Comparison of ENCODE assay signal across 10 cellular contexts in genomic region chr5:158910782-158911692, GRCh38.
DNase-seq lines count a peak whose midpoint lies in the region; ATAC-seq, FAIRE-seq and TF ChIP-seq lines count a peak whose summit lies in the region.
"Had no signal": no experiment of that assay in that cellular context is flagged by ENCODE, and none has a peak within 500 bp of the region (broad histone marks: within the 10 kb centered on the region; RNA-seq: fewer than 3 reads in every experiment).

No MANE protein-coding gene starts in this region.

- peak; percentile 10 for DNase-seq in hepatic stellate cell (ENCODE audit: low spot score)
- no peak for DNase-seq in DMS114 treated with DMSO at 0.1 percent for 48 hours (lab: John Stamatoyannopoulos, UW; ENCODE audit: unreplicated experiment)
- DNase-seq in pancreas: no peak
- DNase-seq in endothelial cell (ENCODE audit: low spot score): no peak
- no peak for DNase-seq in Right ventricle myocardium inferior (ENCODE audit: missing footprints)
- DNase-seq: NCI-H1436 treated with DMSO at 0.1 percent for 48 hours had no signal

- TF ChIP-seq CTCF in pancreas (IDR thresholded peaks at IDR 0.05) (no peak), endothelial cell (IDR thresholded peaks at IDR 0.05; ENCODE audit: unreplicated experiment) (no peak)

- ATAC-seq in GM18867 (IDR thresholded peaks at IDR 0.05; ENCODE audit: unreplicated experiment): peak; percentile 79
- ATAC-seq in GM21576 (IDR thresholded peaks at IDR 0.05; ENCODE audit: unreplicated experiment): peak; percentile 68
- ATAC-seq in HG03439 (IDR thresholded peaks at IDR 0.05; ENCODE audit: unreplicated experiment): peak; percentile 71
- no peak for ATAC-seq in pancreas
- no peak for ATAC-seq in Right ventricle myocardium inferior

- intact Hi-C loops in pancreas (cut with DNase I): no loop called here
- intact Hi-C loops in Right ventricle myocardium inferior (cut with DNase I): no loop called here

- H3K4me1 ChIP-seq in pancreas: no peaks in the 10 kb centered on the region

- no peak overlapping the region for H3K4me3 Mint-ChIP-seq in endothelial cell (ENCODE audit: unreplicated experiment)
- H3K4me3 Mint-ChIP-seq: activated naive CD8-positive, alpha-beta T cell had no signal

- H3K4me1 Mint-ChIP-seq in endothelial cell (ENCODE audit: unreplicated experiment): peaks cover 6% of the 10 kb centered on the region

- 76 to 85% methylated on average over 6 of the region's 6 CpGs for WGBS in pancreas, 2 donors

- no peak for FAIRE-seq in pancreas (lab: Jason Lieb, UNC)

- H3K27me3 Mint-ChIP-seq in endothelial cell (ENCODE audit: unreplicated experiment): peaks cover 1% of the 10 kb centered on the region

- no peak overlapping the region for H3K4me3 ChIP-seq in pancreas

- no peaks in the 10 kb centered on the region for H3K27me3 ChIP-seq in pancreas

- no peaks in the 10 kb centered on the region for H3K9me3 ChIP-seq in pancreas

- H3K36me3 ChIP-seq in pancreas: no peaks in the 10 kb centered on the region

- no peaks in the 10 kb centered on the region for H3K36me3 Mint-ChIP-seq in endothelial cell (ENCODE audit: low read depth, unreplicated experiment)
- H3K36me3 Mint-ChIP-seq: activated naive CD8-positive, alpha-beta T cell had no signal

- H3K27ac Mint-ChIP-seq in endothelial cell (ENCODE audit: unreplicated experiment): no peak overlapping the region
- H3K27ac Mint-ChIP-seq: activated naive CD8-positive, alpha-beta T cell had no signal

- H3K27ac ChIP-seq in pancreas: no peak overlapping the region

- no peaks in the 10 kb centered on the region for H3K9me3 Mint-ChIP-seq in endothelial cell (ENCODE audit: unreplicated experiment)

Comparison
In these comparisons a context has a peak if more than half of its experiments do, and no peak if none do; other contexts are left out.
1. ATAC-seq: peak in GM18867 (single experiment), GM21576 (single experiment) and HG03439 (single experiment); none in pancreas (0 of 4) and Right ventricle myocardium inferior (single experiment).